ENCODE assay signal across 18 cellular contexts in genomic region chr7:100630066-100630465, GRCh38. TPM values are rescaled to one million over a fixed set of nuclear protein-coding genes. Genes with fewer than 3 reads are reported as not detected.
"Had no signal": no experiment of that assay in that cellular context is flagged by ENCODE, and none has a peak within 500 bp of the region (broad histone marks: within the 10 kb centered on the region; RNA-seq: fewer than 3 reads in every experiment).

No MANE protein-coding gene starts in this region.

- H3K4me2 ChIP-seq: neural progenitor cell had no signal

- H3K27ac Mint-ChIP-seq: endodermal cell, mesothelial cell of epicardium, neural progenitor cell had no signal

- H3K4me1 ChIP-seq: pancreas, SJCRH30 had no signal

- H3K36me3 ChIP-seq: cardiac muscle cell, gastroesophageal sphincter, heart right ventricle, lower lobe of right lung, neural progenitor cell, pancreas, sigmoid colon, SJCRH30 had no signal

- H3K36me3 Mint-ChIP-seq: mesothelial cell of epicardium, neural progenitor cell had no signal

- H3K27ac ChIP-seq: cardiac muscle cell, dorsolateral prefrontal cortex, gastroesophageal sphincter, heart right ventricle, lower lobe of right lung, neural progenitor cell, pancreas, sigmoid colon, SJCRH30 had no signal

- ATAC-seq: gastroesophageal sphincter, heart right ventricle, left cardiac atrium, lower lobe of right lung had no signal

- DNase-seq: activated CD4-positive, CD25-positive, alpha-beta regulatory T cell treated with anti-CD3 and anti-CD28 coated beads, Interleukin-2, amount 50 U/mL, for 72 hours; activated effector memory CD4-positive, alpha-beta T cell treated with anti-CD3 and anti-CD28 coated beads, Interleukin-2, amount 50 U/mL, for 16 hours; activated T-cell treated with anti-CD3 and anti-CD28 coated beads for 4 hours; dorsolateral prefrontal cortex; heart right ventricle; left cardiac atrium; lower lobe of right lung; pancreas; sigmoid colon; stimulated activated CD4-positive, alpha-beta T cell treated with anti-CD3 and anti-CD28 coated beads, Interleukin-1b, Interleukin-23, amount 100 ng/mL, for 48 hours; T1000 had no signal

- H3K4me3 Mint-ChIP-seq: endodermal cell, mesothelial cell of epicardium, neural progenitor cell had no signal

- H3K9me3 ChIP-seq: gastroesophageal sphincter, heart right ventricle, lower lobe of right lung, pancreas, sigmoid colon, SJCRH30 had no signal

- H3K4me3 ChIP-seq: cardiac muscle cell, dorsolateral prefrontal cortex, gastroesophageal sphincter, heart right ventricle, lower lobe of right lung, neural progenitor cell, pancreas, sigmoid colon, SJCRH30 had no signal

- H2AFZ ChIP-seq: neural progenitor cell had no signal

- H3K27me3 ChIP-seq: pancreas, SJCRH30 had no signal

- H3K9me3 Mint-ChIP-seq: endodermal cell, mesothelial cell of epicardium had no signal

RNA-seq across cellular contexts. Expression of gene TFR2, which starts 11.3 kb away (rescaled TPM):
- total RNA-seq: SJCRH30 had no signal

RNA-seq across cellular contexts. Expression of gene ACTL6B, which starts 26.2 kb away (rescaled TPM):
- total RNA-seq: activated CD8-positive, alpha-beta memory T cell treated with anti-CD3 and anti-CD28 coated beads for 36 hours; cardiac muscle cell; endodermal cell; heart right ventricle; left cardiac atrium; lower lobe of right lung; mesothelial cell of epicardium; SJCRH30 had no signal
